ENCODE assay signal across 29 cellular contexts in the genomic region with DNA sequence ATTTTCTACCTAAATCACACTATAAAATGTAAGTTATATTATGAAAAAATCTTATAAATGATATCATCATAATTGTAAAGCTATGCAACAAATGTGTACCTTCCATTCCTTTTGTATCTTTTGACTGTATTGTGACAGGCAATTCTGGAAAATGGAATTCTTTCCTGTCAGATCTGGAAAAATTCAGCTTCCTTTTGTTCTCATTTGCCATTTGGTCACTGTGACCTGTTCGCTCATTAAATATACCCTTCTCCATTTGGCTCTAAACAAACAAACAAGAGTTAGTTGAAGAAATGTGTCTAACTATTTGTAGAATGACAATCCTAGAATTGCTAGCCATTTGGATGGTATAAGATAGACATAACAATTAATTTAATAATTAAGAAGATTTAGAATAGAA.
"Had no signal": no experiment of that assay in that cellular context is flagged by ENCODE, and none has a peak within 500 bp of the region (broad histone marks: within the 10 kb centered on the region; RNA-seq: fewer than 3 reads in every experiment).

No MANE protein-coding gene starts in this region.

- H3K27me3 ChIP-seq: colonic mucosa, dorsolateral prefrontal cortex, esophagus muscularis mucosa, esophagus squamous epithelium, foreskin keratinocyte, gastrocnemius medialis, gastroesophageal sphincter, heart left ventricle, heart right ventricle, hepatocyte had no signal

- H3K79me2 ChIP-seq: hepatocyte had no signal

- FAIRE-seq: colon, endometrium, endothelial cell of umbilical vein, frontal cortex had no signal

- H3K4me2 ChIP-seq: hepatocyte had no signal

- H3K9me3 ChIP-seq: colonic mucosa, esophagus muscularis mucosa, esophagus squamous epithelium, gastrocnemius medialis, gastroesophageal sphincter, heart left ventricle, heart right ventricle had no signal

- ATAC-seq: effector memory CD8-positive, alpha-beta T cell; esophagus mucosa; foreskin keratinocyte; gastrocnemius medialis; gastroesophageal sphincter; heart left ventricle; heart right ventricle had no signal

- H3K4me3 ChIP-seq: colonic mucosa, coronary artery, dorsolateral prefrontal cortex, esophagus muscularis mucosa, esophagus squamous epithelium, gastrocnemius medialis, gastroesophageal sphincter, heart left ventricle, heart right ventricle, hepatocyte had no signal

- H3K27ac ChIP-seq: colonic mucosa, coronary artery, dorsolateral prefrontal cortex, epithelial cell of prostate, esophagus muscularis mucosa, esophagus squamous epithelium, foreskin keratinocyte, gastrocnemius medialis, gastroesophageal sphincter, heart left ventricle, heart right ventricle, hepatocyte had no signal

- H2AFZ ChIP-seq: hepatocyte had no signal

- DNase-seq: colonic mucosa; cortex of kidney; dermis blood vessel endothelial cell; dorsolateral prefrontal cortex; effector CD4-positive, alpha-beta T cell; effector CD8-positive, alpha-beta T cell; effector memory CD4-positive, alpha-beta T cell; effector memory CD8-positive, alpha-beta T cell; endodermal cell; erythroblast; esophagus squamous epithelium; foreskin fibroblast; foreskin keratinocyte; foreskin melanocyte; gastrocnemius medialis; glutamatergic neuron; head of caudate nucleus; heart left ventricle; heart right ventricle had no signal

- H3K4me1 ChIP-seq: foreskin keratinocyte, gastrocnemius medialis, heart left ventricle had no signal

- H3K36me3 ChIP-seq: colonic mucosa, esophagus muscularis mucosa, esophagus squamous epithelium, gastrocnemius medialis, gastroesophageal sphincter, heart left ventricle, heart right ventricle had no signal
